In genomic region chr17:27810211-27810901, GRCh38 we compare ENCODE assay signal across 10 cellular contexts. TPM values are rescaled to one million over a fixed set of nuclear protein-coding genes. Genes with fewer than 3 reads are reported as not detected.
DNase-seq lines count a peak whose midpoint lies in the region; ATAC-seq, FAIRE-seq and TF ChIP-seq lines count a peak whose summit lies in the region.
"Had no signal": no experiment of that assay in that cellular context is flagged by ENCODE, and none has a peak within 500 bp of the region (broad histone marks: within the 10 kb centered on the region; RNA-seq: fewer than 3 reads in every experiment).

No MANE protein-coding gene starts in this region.

- no peaks in the 10 kb centered on the region for H3K79me2 ChIP-seq in trophoblast cell (ENCODE audit: control insufficient read depth, insufficient read depth, low read length, poor library complexity)

- peaks cover 14% of the 10 kb centered on the region for H3K79me1 ChIP-seq in trophoblast cell (ENCODE audit: low read length)

- peaks cover 2% of the 10 kb centered on the region for H3K27me3 Mint-ChIP-seq in mesothelial cell of epicardium (ENCODE audit: low read depth)

- intact Hi-C loops in gastrocnemius medialis (cut with DNase I; ENCODE audit: low total_unique reads): no loop called here

- peak overlapping the region; percentile 76 for H4K91ac ChIP-seq in trophoblast cell (ENCODE audit: low read depth, low read length)

- peaks cover 5% of the 10 kb centered on the region in 2 experiments for H3K4me1 ChIP-seq in trophoblast cell (ENCODE audit: control insufficient read depth in 1 of 2, insufficient read depth in 2 of 2, low read length in 2 of 2)
- H3K4me1 ChIP-seq in gastrocnemius medialis: peaks cover 2 to 5% of the 10 kb centered on the region in 2 donors
- H3K4me1 ChIP-seq in tibial nerve: peaks cover 0 to 13% (median 2%) of the 10 kb centered on the region in 4 donors

- no peak overlapping the region for H2AFZ ChIP-seq in trophoblast cell (ENCODE audit: insufficient read depth, low read length, poor library complexity)

- H3K18ac ChIP-seq in trophoblast cell (ENCODE audit: low read length): no peak overlapping the region

- H3K4me1 Mint-ChIP-seq in mesothelial cell of epicardium: peaks cover 7% of the 10 kb centered on the region

- no peak overlapping the region for H3K23ac ChIP-seq in trophoblast cell (ENCODE audit: low read length)

- H3K9me3 ChIP-seq in trophoblast cell (ENCODE audit: insufficient read depth, low read depth, low read length) (no peaks in the 10 kb centered on the region), gastrocnemius medialis (no peaks in the 10 kb centered on the region), tibial nerve (no peaks in the 10 kb centered on the region)

- TF ChIP-seq CTCF in gastrocnemius medialis (IDR thresholded peaks at IDR 0.05 in 4 of 5, conservative IDR thresholded peaks at IDR 0.05 in 1 of 5) (no peak), mesothelial cell of epicardium (IDR thresholded peaks at IDR 0.05; ENCODE audit: unreplicated experiment) (no peak), tibial nerve (IDR thresholded peaks at IDR 0.05) (no peak)

- in situ Hi-C loops in gastrocnemius medialis (cut with MboI; ENCODE audit: low sequenced_read_pairs in 4 of 4): no loop called here

- H3K4me3 ChIP-seq in trophoblast cell (ENCODE audit: low read depth, low read length): no peak overlapping the region
- no peak overlapping the region for H3K4me3 ChIP-seq in gastrocnemius medialis
- H3K4me3 ChIP-seq in tibial nerve: no peak overlapping the region

- H2BK12ac ChIP-seq in trophoblast cell (ENCODE audit: low read length): no peak overlapping the region

- no CpG with 5 or more reads among the region's 7 CpGs for WGBS in trophoblast cell (ENCODE audit: extremely low coverage, insufficient coverage, insufficient read length)
- WGBS in tibial nerve, 2 donors: 61 to 75% methylated on average over 7 of the region's 7 CpGs

- no peak overlapping the region for H3K4me3 Mint-ChIP-seq in mesothelial cell of epicardium

- peak; percentile 45 for DNase-seq in GM18507 (ENCODE audit: extremely low spot score, insufficient read length, low read depth)
- peak; percentile 25 to 54 for DNase-seq in NCI-H526 (lab: John Stamatoyannopoulos, UW)
- DNase-seq in trophoblast cell: peak in 1 of 2 donors; percentile 31
- DNase-seq in gastrocnemius medialis: no peak
- no peak for DNase-seq in mesothelial cell of epicardium (ENCODE audit: low spot score in 2 of 2, unreplicated experiment in 2 of 2)
- DNase-seq in tibial nerve (ENCODE audit: low spot score in 2 of 2): no peak
- DNase-seq: NK-92 treated with Interleukin-12 subunit alpha and Interleukin-12 subunit beta, amount 100 ng/mL, for 24 hours had no signal

- no peak overlapping the region for H3K4ac ChIP-seq in trophoblast cell (ENCODE audit: low read depth, low read length)

- no peak overlapping the region for H3K27ac Mint-ChIP-seq in mesothelial cell of epicardium

- peak overlapping the region; percentile 12 for H3K27ac ChIP-seq in trophoblast cell (ENCODE audit: low read depth, low read length)
- H3K27ac ChIP-seq in gastrocnemius medialis: no peak overlapping the region
- H3K27ac ChIP-seq in tibial nerve: no peak overlapping the region

- H3K27me3 ChIP-seq in trophoblast cell (ENCODE audit: insufficient read depth, low read length): no peaks in the 10 kb centered on the region
- no peaks in the 10 kb centered on the region for H3K27me3 ChIP-seq in gastrocnemius medialis
- H3K27me3 ChIP-seq in tibial nerve: no peaks in the 10 kb centered on the region

- no peak overlapping the region for H3K9ac ChIP-seq in trophoblast cell (ENCODE audit: low read length)

- no peaks in the 10 kb centered on the region for H3K36me3 ChIP-seq in trophoblast cell (ENCODE audit: control insufficient read depth in 1 of 2, insufficient read depth in 2 of 2, low read length in 2 of 2)
- H3K36me3 ChIP-seq in gastrocnemius medialis: no peaks in the 10 kb centered on the region
- no peaks in the 10 kb centered on the region for H3K36me3 ChIP-seq in tibial nerve

- H3K36me3 Mint-ChIP-seq in mesothelial cell of epicardium: no peaks in the 10 kb centered on the region

- no peak overlapping the region for H2BK5ac ChIP-seq in trophoblast cell (ENCODE audit: low read depth, low read length, poor library complexity)

- H4K8ac ChIP-seq in trophoblast cell (ENCODE audit: low read depth, low read length): no peak overlapping the region

- TF ChIP-seq POLR2A in gastrocnemius medialis (IDR thresholded peaks at IDR 0.05): no peak
- TF ChIP-seq POLR2A in tibial nerve (IDR thresholded peaks at IDR 0.05): no peak

- peak; percentile 91 for FAIRE-seq in GM18507 (lab: Jason Lieb, UNC)
- FAIRE-seq: endometrium had no signal

- peaks cover 9% of the 10 kb centered on the region for H3K9me3 Mint-ChIP-seq in mesothelial cell of epicardium

- TF ChIP-seq EP300 in tibial nerve (IDR thresholded peaks at IDR 0.05): no peak

- H3K14ac ChIP-seq in trophoblast cell (ENCODE audit: low read length): no peak overlapping the region

- peak; percentile 43 for ATAC-seq in GM21390 (IDR thresholded peaks at IDR 0.05; ENCODE audit: unreplicated experiment)
- no peak for ATAC-seq in gastrocnemius medialis
- no peak for ATAC-seq in HG03175 (IDR thresholded peaks at IDR 0.05; ENCODE audit: unreplicated experiment)

- H3K4me2 ChIP-seq in trophoblast cell (ENCODE audit: low read length): no peak overlapping the region

- H4K12ac ChIP-seq in trophoblast cell (ENCODE audit: low read depth, low read length): no peak overlapping the region

- H2BK120ac ChIP-seq in trophoblast cell (ENCODE audit: insufficient read depth, low read length, poor library complexity): peak overlapping the region; percentile 47

- H2AK5ac ChIP-seq in trophoblast cell (ENCODE audit: low read length): no peak overlapping the region

RNA-seq across cellular contexts. Expression of gene NOS2, which starts 10.0 kb away (rescaled TPM):
- polyA plus RNA-seq in trophoblast cell (2013): 64.6 and 66.1 TPM in 2 replicates
- total RNA-seq in gastrocnemius medialis (under 1 TPM in 3 of 4 donors, not detected in 1; 0.07 to 0.68 (median 0.31) TPM), mesothelial cell of epicardium (0.18 to 0.24 TPM (median 0.20 TPM) in 3 replicates), tibial nerve (1 to 10 TPM in 1 of 4 donors, under 1 TPM in 3; 0.22 to 2.9 (median 0.72) TPM)

Comparison
In these comparisons a context has a peak if more than half of its experiments do, and no peak if none do; other contexts are left out.
1. DNase-seq: peak in GM18507 (single experiment) and NCI-H526 (2 of 2); none in gastrocnemius medialis (0 of 2), mesothelial cell of epicardium (0 of 2) and tibial nerve (0 of 2).